In the genomic region with DNA sequence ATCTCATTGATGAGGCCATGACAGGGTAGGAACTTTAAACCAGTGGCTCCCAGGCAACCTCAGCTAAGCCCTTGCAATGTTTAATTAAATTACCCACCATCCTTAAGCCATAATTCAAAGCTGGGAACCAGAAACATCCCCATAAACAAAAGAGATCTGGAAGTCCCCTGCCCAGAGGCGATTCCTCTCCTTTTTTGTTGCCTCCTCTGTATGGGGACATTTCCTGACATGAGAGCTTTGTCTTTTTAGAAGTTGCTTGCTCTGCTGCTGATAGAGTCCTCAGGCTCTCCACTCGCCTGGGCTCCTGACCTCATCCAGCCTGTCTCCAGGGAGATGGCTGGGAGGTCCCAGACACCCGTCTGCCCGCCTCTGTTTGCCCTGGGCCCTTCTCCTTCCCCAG, we compare ENCODE assay signal across 13 cellular contexts. TPM values are rescaled to one million over a fixed set of nuclear protein-coding genes. Genes with fewer than 3 reads are reported as not detected.
DNase-seq lines count a peak whose midpoint lies in the region; ATAC-seq and TF ChIP-seq lines count a peak whose summit lies in the region.
"Had no signal": no experiment of that assay in that cellular context is flagged by ENCODE, and none has a peak within 500 bp of the region (broad histone marks: within the 10 kb centered on the region; RNA-seq: fewer than 3 reads in every experiment).

No MANE protein-coding gene starts in this region.

- H3K4me3 Mint-ChIP-seq in endodermal cell: peak overlapping the region; percentile 7
- H3K4me3 Mint-ChIP-seq: activated CD4-positive, alpha-beta T cell treated with anti-CD3 and anti-CD28 coated beads, Interleukin-2, amount 10 ng/mL, durations not matched to agents 24 days and 14 days had no signal

- H3K4me1 ChIP-seq in PC-3 (ENCODE audit: insufficient read depth, low read length) (peaks cover 37% of the 10 kb centered on the region), endodermal cell (ENCODE audit: control insufficient read depth, insufficient read depth, low read length) (peaks cover 5% of the 10 kb centered on the region), mucosa of rectum (ENCODE audit: control insufficient read depth in 2 of 2, insufficient read depth in 2 of 2, low read length in 2 of 2) (peaks cover 33 to 38% of the 10 kb centered on the region in 2 donors), tibial nerve (peaks cover 0 to 71% (median 31%) of the 10 kb centered on the region in 4 donors)

- H4K20me1 ChIP-seq in PC-3 (ENCODE audit: low read length): no peaks in the 10 kb centered on the region

- DNase-seq in PC-3: no peak
- DNase-seq in endodermal cell: no peak
- DNase-seq in tibial nerve (ENCODE audit: low spot score in 2 of 2): no peak
- DNase-seq in SHP77 treated with DMSO at 0.1 percent for 48 hours (lab: John Stamatoyannopoulos, UW): no peak
- DNase-seq in activated CD4-positive, alpha-beta T cell treated with anti-CD3 and anti-CD28 coated beads for 1 hour: no peak
- DNase-seq: activated CD4-positive, alpha-beta T cell treated with anti-CD3 and anti-CD28 coated beads, Interleukin-2, amount 10 ng/mL, durations not matched to agents 24 days and 14 days; activated effector memory CD4-positive, alpha-beta T cell treated with Interleukin-2 at 50 U/mL for 16 hours; DMS 273 treated with DMSO at 0.1 percent for 48 hours; glutamatergic neuron had no signal

- H3K79me2 ChIP-seq in PC-3 (ENCODE audit: low read length): peaks cover 15% of the 10 kb centered on the region

- H3K9me3 ChIP-seq in PC-3 (ENCODE audit: low read length): no peaks in the 10 kb centered on the region
- H3K9me3 ChIP-seq in endodermal cell (ENCODE audit: control insufficient read depth, low read length): peaks cover 18% of the 10 kb centered on the region
- H3K9me3 ChIP-seq in mucosa of rectum (ENCODE audit: control insufficient read depth in 2 of 2, low read length in 2 of 2): peaks cover 0 to 1% of the 10 kb centered on the region in 2 donors
- H3K9me3 ChIP-seq in tibial nerve: no peaks in the 10 kb centered on the region

- peak overlapping the region; percentile 99 for H3K4me2 ChIP-seq in PC-3 (ENCODE audit: low read length)

- no peak for TF ChIP-seq POLR2A in tibial nerve (IDR thresholded peaks at IDR 0.05)

- H3F3A ChIP-seq in PC-3 (ENCODE audit: low read length, unreplicated experiment): peaks cover 3% of the 10 kb centered on the region

- 43 to 70% methylated on average over 4 of the region's 4 CpGs for WGBS in endodermal cell (ENCODE audit: insufficient coverage in 1 of 2, insufficient read length in 1 of 2), 2 experiments
- 33 to 50% methylated on average over 4 of the region's 4 CpGs for WGBS in tibial nerve, 2 donors

- H3K27me3 ChIP-seq in PC-3 (ENCODE audit: low read length) (0 out of 2 replicates have a peak, but pooled peaks cover 5% of the 10 kb centered on the region), endodermal cell (ENCODE audit: control insufficient read depth, insufficient read depth, low read length, poor library complexity, severe bottlenecking) (no peaks in the 10 kb centered on the region), mucosa of rectum (ENCODE audit: control insufficient read depth in 2 of 2, insufficient read depth in 2 of 2, low read length in 2 of 2) (no peaks in the 10 kb centered on the region), tibial nerve (no peaks in the 10 kb centered on the region)

- TF ChIP-seq CTCF in PC-3 (conservative IDR thresholded peaks at IDR 0.05; ENCODE audit: low read depth, low read length) (no peak), endodermal cell (conservative IDR thresholded peaks at IDR 0.05) (no peak), tibial nerve (IDR thresholded peaks at IDR 0.05) (no peak)

- POLR2A ChIA-PET in PC-3 (lab: Charles Lee; ENCODE audit: unreplicated experiment): no interaction called here

- no peaks in the 10 kb centered on the region for H3K36me3 ChIP-seq in PC-3 (ENCODE audit: low read depth, low read length)
- H3K36me3 ChIP-seq in endodermal cell (ENCODE audit: control insufficient read depth, insufficient read depth, low read length): peaks cover 20% of the 10 kb centered on the region
- H3K36me3 ChIP-seq in mucosa of rectum (ENCODE audit: control insufficient read depth in 2 of 2, insufficient read depth in 2 of 2, low read length in 2 of 2): peaks cover 10 to 17% of the 10 kb centered on the region in 2 donors
- no peaks in the 10 kb centered on the region for H3K36me3 ChIP-seq in tibial nerve

- H3K27ac ChIP-seq in PC-3 (ENCODE audit: low read length): peak overlapping the region; percentile 84
- H3K27ac ChIP-seq in endodermal cell (ENCODE audit: low read depth, low read length): peak overlapping the region; percentile 98
- H3K27ac ChIP-seq in mucosa of rectum (ENCODE audit: low read depth in 2 of 2, low read length in 2 of 2): peak overlapping the region; percentile 94 to 96
- peak overlapping the region; percentile 67 to 91 (median 84) for H3K27ac ChIP-seq in tibial nerve

- peaks cover 22% of the 10 kb centered on the region for H3K4me1 Mint-ChIP-seq in endodermal cell

- H3K9me2 ChIP-seq in PC-3 (replicated peaks; ENCODE audit: low read length): no peaks in the 10 kb centered on the region

- H3K27me3 Mint-ChIP-seq in endodermal cell (ENCODE audit: insufficient read depth): no peaks in the 10 kb centered on the region

- H3K4me3 ChIP-seq in PC-3 (ENCODE audit: low read length) (peak overlapping the region; percentile 48; the same call in 1 of the 2 replicates), endodermal cell (ENCODE audit: low read length) (peak overlapping the region; percentile 88), mucosa of rectum (ENCODE audit: low read length in 2 of 2) (peak overlapping the region; percentile 52 to 78), tibial nerve (no peak overlapping the region)

- H3K9ac ChIP-seq in PC-3 (ENCODE audit: low read length) (no peak overlapping the region), endodermal cell (ENCODE audit: extremely low read depth, low read length, poor library complexity, severe bottlenecking) (no peak overlapping the region), mucosa of rectum (ENCODE audit: low read depth in 1 of 2, low read length in 2 of 2) (peak overlapping the region; percentile 35 to 77)

- intact Hi-C loops in PC-3 (cut with micrococcal nuclease): no loop called here

- H3K9me3 Mint-ChIP-seq in endodermal cell: no peaks in the 10 kb centered on the region
- H3K9me3 Mint-ChIP-seq: activated CD4-positive, alpha-beta T cell treated with anti-CD3 and anti-CD28 coated beads, Interleukin-2, amount 10 ng/mL, durations not matched to agents 24 days and 14 days had no signal

- TF ChIP-seq EP300 in tibial nerve (IDR thresholded peaks at IDR 0.05): no peak

- peaks cover 9% of the 10 kb centered on the region for H3K36me3 Mint-ChIP-seq in endodermal cell (ENCODE audit: low read depth)

- no TSS peak for BruUV-seq in PC-3 (replicated peaks; lab: Mats Ljungman, UMichigan)

- H2AFZ ChIP-seq in PC-3 (ENCODE audit: low read length): no peak overlapping the region

- CTCF ChIA-PET in PC-3 (lab: Charles Lee): interaction anchor here (1.0 to 1.3 kb wide), 3 partner anchors 11 to 32 kb away, joined by 3 to 8 read pairs (median 5); no protein-coding TSS in a partner anchor

- ATAC-seq in PC-3 (no peak), GM19023 (IDR thresholded peaks at IDR 0.05; ENCODE audit: unreplicated experiment) (no peak), GM21786 (IDR thresholded peaks at IDR 0.05; ENCODE audit: unreplicated experiment) (no peak)

- H3K27ac Mint-ChIP-seq in endodermal cell: no peak overlapping the region
- H3K27ac Mint-ChIP-seq: activated CD4-positive, alpha-beta T cell treated with anti-CD3 and anti-CD28 coated beads, Interleukin-2, amount 10 ng/mL, durations not matched to agents 24 days and 14 days had no signal

RNA-seq across cellular contexts. Expression of a gene that starts 3.2 kb away (rescaled TPM):
- total RNA-seq in PC-3 (2014; rRNA removed): 4.0 and 4.9 TPM in 2 replicates
- 10 to 100 TPM; 16.1 to 16.6 TPM for total RNA-seq in endodermal cell
- 122 TPM for polyA plus RNA-seq in endodermal cell (2013, experiment 1 of 2)
- polyA plus RNA-seq in endodermal cell (2013, experiment 2 of 2): 107 TPM
- 10 to 100 TPM; 17.7 to 34.5 (median 25.8) TPM for total RNA-seq in tibial nerve

RNA-seq across cellular contexts. Expression of a gene that starts 32.4 kb away (rescaled TPM):
- total RNA-seq in PC-3 (2014; rRNA removed) (38.9 and 49.2 TPM in 2 replicates), endodermal cell (10 to 100 TPM; 11.4 to 34.2 TPM), tibial nerve (10 to 100 TPM; 24.3 to 76.9 (median 40.3) TPM)
- 22.0 TPM for polyA plus RNA-seq in endodermal cell (2013, experiment 1 of 2)
- 16.1 TPM for polyA plus RNA-seq in endodermal cell (2013, experiment 2 of 2)

RNA-seq across cellular contexts. Expression of a gene that starts 37.6 kb away (rescaled TPM):
- total RNA-seq in PC-3 (2014; rRNA removed) (not detected in 2 replicates), endodermal cell (not detected), tibial nerve (10 to 100 TPM in 1 of 4 donors, 1 to 10 TPM in 3; 7.0 to 12.3 (median 9.6) TPM)
- polyA plus RNA-seq in endodermal cell (2013, experiment 1 of 2): not detected
- not detected for polyA plus RNA-seq in endodermal cell (2013, experiment 2 of 2)
- total RNA-seq: activated CD4-positive, alpha-beta T cell treated with anti-CD3 and anti-CD28 coated beads, Interleukin-2, amount 10 ng/mL, durations not matched to agents 24 days and 14 days; NCI-H460 had no signal

Comparison
In these comparisons a context has a peak if more than half of its experiments do, and no peak if none do; other contexts are left out.
1. H3K4me3 ChIP-seq: peak in PC-3 (single experiment), endodermal cell (single experiment) and mucosa of rectum (2 of 2); none in tibial nerve (0 of 4).
2. H3K9ac ChIP-seq: peak in mucosa of rectum (2 of 2); none in PC-3 (single experiment) and endodermal cell (single experiment).
3. Peak in every context shown above with its lines, with median percentiles within 50 percentile points of each other: H3K27ac ChIP-seq.